In genomic region chr19:12884926-12885748, GRCh38 we compare ENCODE assay signal across 8 cellular contexts. TPM values are rescaled to one million over a fixed set of nuclear protein-coding genes. Genes with fewer than 3 reads are reported as not detected.
DNase-seq lines count a peak whose midpoint lies in the region; TF ChIP-seq lines count a peak whose summit lies in the region.

No MANE protein-coding gene starts in this region.

- H3K36me3 Mint-ChIP-seq in endodermal cell (ENCODE audit: low read depth): no peaks in the 10 kb centered on the region

- no peak overlapping the region for H3K27ac ChIP-seq in endodermal cell (ENCODE audit: low read depth, low read length)

- peaks cover 37% of the 10 kb centered on the region for H3K27me3 ChIP-seq in endodermal cell (ENCODE audit: control insufficient read depth, insufficient read depth, low read length, poor library complexity, severe bottlenecking)
- H3K27me3 ChIP-seq in mononuclear cell (ENCODE audit: insufficient read depth, low read length): no peaks in the 10 kb centered on the region

- H3K9me3 ChIP-seq in endodermal cell (ENCODE audit: control insufficient read depth, low read length) (peaks cover 18% of the 10 kb centered on the region), mononuclear cell (ENCODE audit: low read depth, low read length) (no peaks in the 10 kb centered on the region)

- H3K4me1 ChIP-seq in endodermal cell (ENCODE audit: control insufficient read depth, insufficient read depth, low read length) (no peaks in the 10 kb centered on the region), mononuclear cell (ENCODE audit: insufficient read depth, low read length) (peaks cover 60% of the 10 kb centered on the region)

- DNase-seq in SIG-M5 treated with dmso at 0.1 percent for 504 hours (lab: John Stamatoyannopoulos, UW; ENCODE audit: unreplicated experiment): peak; percentile 67
- no peak for DNase-seq in SIG-M5 (lab: John Stamatoyannopoulos, UW)
- peak; percentile 96 for DNase-seq in NCI-H510A (lab: John Stamatoyannopoulos, UW)
- peak; percentile 73 to 79 for DNase-seq in activated CD8-positive, alpha-beta memory T cell treated with anti-CD3 and anti-CD28 coated beads for 4 hours (ENCODE audit: low read depth in 2 of 2)
- peak; percentile 99 for DNase-seq in endodermal cell
- peak; percentile 45 to 70 for DNase-seq in stimulated activated CD8-positive, alpha-beta memory T cell treated with anti-CD3 and anti-CD28 coated beads, Interleukin-7, amount 100 ng/mL, for 1 hour (ENCODE audit: low read depth in 2 of 2)
- no peak for DNase-seq in cerebellar cortex (ENCODE audit: low spot score)

- H3K4me3 Mint-ChIP-seq in endodermal cell: peak overlapping the region; percentile 71

- no peaks in the 10 kb centered on the region for H3K36me3 ChIP-seq in endodermal cell (ENCODE audit: control insufficient read depth, insufficient read depth, low read length)

- peak overlapping the region; percentile 89 for H3K27ac Mint-ChIP-seq in endodermal cell

- H3K4me1 Mint-ChIP-seq in endodermal cell: peaks cover 10% of the 10 kb centered on the region

- H3K4me3 ChIP-seq in endodermal cell (ENCODE audit: low read length) (peak overlapping the region; percentile 77), mononuclear cell (ENCODE audit: low read length) (peak overlapping the region; percentile 32)

- peaks cover 26% of the 10 kb centered on the region for H3K9me3 Mint-ChIP-seq in endodermal cell

- TF ChIP-seq CTCF in endodermal cell (conservative IDR thresholded peaks at IDR 0.05): peak; percentile 91

- H3K27me3 Mint-ChIP-seq in endodermal cell (ENCODE audit: insufficient read depth): peaks cover 40% of the 10 kb centered on the region

- WGBS in endodermal cell (ENCODE audit: insufficient coverage in 1 of 2, insufficient read length in 1 of 2), 2 experiments: 4 to 11% methylated on average over 27 to 73 of the region's 73 CpGs

- no peak overlapping the region for H3K9ac ChIP-seq in endodermal cell (ENCODE audit: extremely low read depth, low read length, poor library complexity, severe bottlenecking)

RNA-seq across cellular contexts. Expression of gene KLF1, which starts 1.9 kb away (rescaled TPM):
- total RNA-seq in endodermal cell (1 to 10 TPM in 1 of 2 donors, under 1 TPM in 1; 0.91 to 1.0 TPM), mononuclear cell (not detected)
- polyA plus RNA-seq in endodermal cell (2013, experiment 1 of 2): 0.14 TPM
- polyA plus RNA-seq in endodermal cell (2013, experiment 2 of 2): not detected

RNA-seq across cellular contexts. Expression of gene DNASE2, which starts 3.9 kb away (rescaled TPM):
- 10 to 100 TPM; 20.8 to 32.3 TPM for total RNA-seq in endodermal cell
- 20.7 TPM for polyA plus RNA-seq in endodermal cell (2013, experiment 1 of 2)
- 17.0 TPM for polyA plus RNA-seq in endodermal cell (2013, experiment 2 of 2)
- 17.2 TPM for total RNA-seq in mononuclear cell

RNA-seq across cellular contexts. Expression of gene GCDH, which starts 5.8 kb away (rescaled TPM):
- 10 to 100 TPM; 58.1 to 62.9 TPM for total RNA-seq in endodermal cell
- polyA plus RNA-seq in endodermal cell (2013, experiment 1 of 2): 30.6 TPM
- 25.9 TPM for polyA plus RNA-seq in endodermal cell (2013, experiment 2 of 2)
- total RNA-seq in mononuclear cell: 12.9 TPM

RNA-seq across cellular contexts. Expression of gene SYCE2, which starts 34.0 kb away (rescaled TPM):
- total RNA-seq in endodermal cell: 1 to 10 TPM; 2.4 to 3.9 TPM
- 3.6 TPM for polyA plus RNA-seq in endodermal cell (2013, experiment 1 of 2)
- 4.3 TPM for polyA plus RNA-seq in endodermal cell (2013, experiment 2 of 2)
- total RNA-seq in mononuclear cell: 0.84 TPM

RNA-seq across cellular contexts. Expression of gene MAST1, which starts 46.8 kb away (rescaled TPM):
- 10 to 100 TPM in 1 of 2 donors, 1 to 10 TPM in 1; 6.9 to 18.5 TPM for total RNA-seq in endodermal cell
- polyA plus RNA-seq in endodermal cell (2013, experiment 1 of 2): 19.9 TPM
- 17.5 TPM for polyA plus RNA-seq in endodermal cell (2013, experiment 2 of 2)
- total RNA-seq in mononuclear cell: 0.52 TPM

Comparison
In these comparisons a context has a peak if more than half of its experiments do, and no peak if none do; other contexts are left out.
1. DNase-seq: peak in SIG-M5 treated with dmso at 0.1 percent for 504 hours (single experiment), NCI-H510A (single experiment), activated CD8-positive, alpha-beta memory T cell treated with anti-CD3 and anti-CD28 coated beads for 4 hours (2 of 2), endodermal cell (single experiment) and stimulated activated CD8-positive, alpha-beta memory T cell treated with anti-CD3 and anti-CD28 coated beads, Interleukin-7, amount 100 ng/mL, for 1 hour (2 of 2); none in SIG-M5 (single experiment) and cerebellar cortex (single experiment).